ENCODE assay signal across 8 cellular contexts in the genomic region with DNA sequence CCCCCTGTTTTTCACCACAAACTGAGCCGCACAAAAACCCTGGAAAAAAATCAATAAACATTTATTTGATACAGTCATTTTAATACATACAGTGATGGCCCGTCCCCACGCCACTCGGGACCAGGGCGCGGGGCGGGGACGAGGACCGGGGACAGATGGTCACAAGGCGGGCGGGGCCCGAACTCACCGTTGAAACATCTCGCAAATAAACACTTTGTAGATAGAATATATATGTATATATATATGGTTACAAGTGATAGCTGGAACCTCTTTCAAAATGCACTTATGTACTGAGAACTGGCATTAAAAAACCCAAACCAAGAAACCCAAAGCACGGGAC. TPM values are rescaled to one million over a fixed set of nuclear protein-coding genes. Genes with fewer than 3 reads are reported as not detected.
DNase-seq lines count a peak whose midpoint lies in the region; ATAC-seq, FAIRE-seq and TF ChIP-seq lines count a peak whose summit lies in the region.

No MANE protein-coding gene starts in this region.

- peaks cover 18 to 26% of the 10 kb centered on the region in 2 donors for H3K4me1 ChIP-seq in naive thymus-derived CD4-positive, alpha-beta T cell (ENCODE audit: control insufficient read depth in 2 of 2, insufficient read depth in 2 of 2, low read length in 2 of 2)

- no peaks in the 10 kb centered on the region for H3K27me3 ChIP-seq in bronchial epithelial cell (ENCODE audit: control insufficient read depth, insufficient read depth, low read length)
- H3K27me3 ChIP-seq in naive thymus-derived CD4-positive, alpha-beta T cell (ENCODE audit: control insufficient read depth in 2 of 2, insufficient read depth in 2 of 2, low read length in 2 of 2): no peaks in the 10 kb centered on the region

- H3K27me3 Mint-ChIP-seq in naive thymus-derived CD4-positive, alpha-beta T cell: no peaks in the 10 kb centered on the region

- CTCF ChIA-PET in naive thymus-derived CD4-positive, alpha-beta T cell (lab: Charles Lee): interaction anchor here (1.0 to 1.2 kb wide), 2 partner anchors 17 to 103 kb away, joined by 3 read pairs; no protein-coding TSS in a partner anchor

- H3K4me3 ChIP-seq in bronchial epithelial cell (ENCODE audit: low read depth, low read length): peak overlapping the region; percentile 53
- H3K4me3 ChIP-seq in naive thymus-derived CD4-positive, alpha-beta T cell (ENCODE audit: low read length): peak overlapping the region; percentile 62

- H3K36me3 ChIP-seq in bronchial epithelial cell (ENCODE audit: control insufficient read depth, insufficient read depth, low read length): peaks cover 4% of the 10 kb centered on the region
- H3K36me3 ChIP-seq in naive thymus-derived CD4-positive, alpha-beta T cell (ENCODE audit: control insufficient read depth in 2 of 3, insufficient read depth in 3 of 3, low read length in 3 of 3): peaks cover 0 to 41% (median 0%) of the 10 kb centered on the region in 3 experiments

- H3K4me1 Mint-ChIP-seq in naive thymus-derived CD4-positive, alpha-beta T cell: peaks cover 19 to 37% (median 27%) of the 10 kb centered on the region in 7 donors

- peak; percentile 3 for ATAC-seq in GM19023 (IDR thresholded peaks at IDR 0.05; ENCODE audit: unreplicated experiment)
- ATAC-seq in HG03442 (IDR thresholded peaks at IDR 0.05; ENCODE audit: unreplicated experiment): peak; percentile 12
- ATAC-seq in naive thymus-derived CD4-positive, alpha-beta T cell: peak; percentile 16

- TF ChIP-seq CTCF in bronchial epithelial cell (IDR thresholded peaks at IDR 0.05; ENCODE audit: insufficient read depth, low read length, severe bottlenecking): no peak

- peak overlapping the region; percentile 70 for H3K27ac ChIP-seq in naive thymus-derived CD4-positive, alpha-beta T cell (ENCODE audit: low read depth, low read length)

- intact Hi-C loops in naive thymus-derived CD4-positive, alpha-beta T cell (cut with micrococcal nuclease): loop anchor here (1.0 to 5.0 kb wide), 22 partner anchors 13 to 740 kb away; partner anchors contain the start of genes ARFRP1 (in 2 of the 2), GMEB2 (in 2 of the 2), TCEA2 (in 2 of the 2) and TPD52L2 (in 2 of the 2)

- H3K36me3 Mint-ChIP-seq in naive thymus-derived CD4-positive, alpha-beta T cell: peaks cover 0 to 7% (median 0%) of the 10 kb centered on the region in 5 donors

- no peaks in the 10 kb centered on the region for H3K9me3 ChIP-seq in naive thymus-derived CD4-positive, alpha-beta T cell (ENCODE audit: control insufficient read depth in 2 of 3, low read length in 3 of 3)

- no peak for FAIRE-seq in bronchial epithelial cell (lab: Jason Lieb, UNC)

- peak overlapping the region; percentile 32 to 89 (median 80) for H3K27ac Mint-ChIP-seq in naive thymus-derived CD4-positive, alpha-beta T cell

- peak overlapping the region; percentile 79 to 87 (median 86) for H3K4me3 Mint-ChIP-seq in naive thymus-derived CD4-positive, alpha-beta T cell

- DNase-seq in bronchial epithelial cell (ENCODE audit: low read depth): no peak
- no peak for DNase-seq in naive thymus-derived CD4-positive, alpha-beta T cell
- DNase-seq in NOMO-1 treated with dmso at 0.1 percent for 144 hours (lab: John Stamatoyannopoulos, UW; ENCODE audit: unreplicated experiment): no peak
- DNase-seq in RPMI8226: no peak
- no peak for DNase-seq in NCI-H128 (lab: John Stamatoyannopoulos, UW; ENCODE audit: unreplicated experiment)
- DNase-seq in OCI-M2 (lab: John Stamatoyannopoulos, UW; ENCODE audit: unreplicated experiment): no peak

- POLR2A ChIA-PET in naive thymus-derived CD4-positive, alpha-beta T cell (lab: Charles Lee): interaction anchor here (0.9 to 2.7 kb wide), 14 partner anchors 11 to 298 kb away, joined by 3 to 21 read pairs (median 4); partner anchors contain the start of genes LIME1, RTEL1, SAMD10 and TCEA2

- peaks cover 0 to 4% (median 0%) of the 10 kb centered on the region in 11 donors for H3K9me3 Mint-ChIP-seq in naive thymus-derived CD4-positive, alpha-beta T cell

RNA-seq across cellular contexts. Expression of gene UCKL1, which starts 0.4 kb away (rescaled TPM):
- total RNA-seq in bronchial epithelial cell: 16.8 and 19.0 TPM in 2 replicates
- 10 to 100 TPM; 42.0 to 49.0 (median 46.6) TPM for total RNA-seq in naive thymus-derived CD4-positive, alpha-beta T cell
- 10 to 100 TPM; 20.5 to 33.0 TPM for polyA plus RNA-seq in naive thymus-derived CD4-positive, alpha-beta T cell

RNA-seq across cellular contexts. Expression of gene ZNF512B, which starts 13.1 kb away (rescaled TPM):
- total RNA-seq in bronchial epithelial cell: 4.5 and 6.1 TPM in 2 replicates
- total RNA-seq in naive thymus-derived CD4-positive, alpha-beta T cell: 10 to 100 TPM; 17.7 to 29.8 (median 26.3) TPM
- polyA plus RNA-seq in naive thymus-derived CD4-positive, alpha-beta T cell: 1 to 10 TPM; 1.1 to 2.4 TPM

RNA-seq across cellular contexts. Expression of gene SAMD10, which starts 22.8 kb away (rescaled TPM):
- 1.1 and 2.7 TPM in 2 replicates for total RNA-seq in bronchial epithelial cell
- 10 to 100 TPM; 10.2 to 37.8 (median 22.7) TPM for total RNA-seq in naive thymus-derived CD4-positive, alpha-beta T cell
- polyA plus RNA-seq in naive thymus-derived CD4-positive, alpha-beta T cell: 10 to 100 TPM; 11.5 to 14.2 TPM

RNA-seq across cellular contexts. Expression of gene PRPF6, which starts 24.3 kb away (rescaled TPM):
- 41.0 and 48.4 TPM in 2 replicates for total RNA-seq in bronchial epithelial cell
- 10 to 100 TPM; 71.2 to 95.8 (median 82.9) TPM for total RNA-seq in naive thymus-derived CD4-positive, alpha-beta T cell
- polyA plus RNA-seq in naive thymus-derived CD4-positive, alpha-beta T cell: 100 to 1,000 TPM in 1 of 2 donors, 10 to 100 TPM in 1; 86.9 to 127 TPM
